Comparison of ENCODE assay signal across 23 cellular contexts in the genomic region with DNA sequence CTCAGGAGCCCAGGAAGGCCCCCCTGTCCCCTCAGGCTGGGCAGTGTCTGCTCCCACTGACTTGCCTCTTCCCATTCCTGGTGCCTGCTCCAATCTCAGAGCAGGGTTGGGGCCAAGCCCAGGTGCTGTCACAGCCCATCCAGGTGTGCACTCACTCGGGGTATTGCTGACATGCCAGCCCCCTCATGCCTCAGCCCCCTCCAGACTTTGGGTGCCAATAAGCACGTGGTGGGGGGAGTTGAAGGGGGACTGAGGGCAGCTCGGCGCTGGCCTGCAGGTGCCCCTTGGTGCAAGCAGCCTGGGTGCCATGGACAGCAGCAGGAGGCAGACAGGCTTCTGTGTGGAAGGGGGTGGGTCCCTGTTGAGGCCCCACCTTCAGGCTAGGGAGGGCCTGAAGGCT. TPM values are rescaled to one million over a fixed set of nuclear protein-coding genes. Genes with fewer than 3 reads are reported as not detected.
DNase-seq lines count a peak whose midpoint lies in the region; ATAC-seq, FAIRE-seq and TF ChIP-seq lines count a peak whose summit lies in the region.
"Had no signal": no experiment of that assay in that cellular context is flagged by ENCODE, and none has a peak within 500 bp of the region (broad histone marks: within the 10 kb centered on the region; RNA-seq: fewer than 3 reads in every experiment).

No MANE protein-coding gene starts in this region.

- POLR2A ChIA-PET in H1 (lab: Charles Lee; ENCODE audit: partially characterized antibody) = interaction anchor here (0.6 kb wide), 2 partner anchors 215 to 1364 kb away, joined by 3 to 5 read pairs; no protein-coding TSS in a partner anchor
- POLR2A ChIA-PET in HepG2 (lab: Yijun Ruan, JAX) = no interaction called here

- H3K23ac ChIP-seq in H1 (ENCODE audit: insufficient read length) (no peak overlapping the region), neuronal stem cell (ENCODE audit: low read depth, low read length, poor library complexity) (peak overlapping the region; percentile 35)

- H3K14ac ChIP-seq in H1 (ENCODE audit: insufficient read length) = no peak overlapping the region
- no peak overlapping the region for H3K14ac ChIP-seq in neuronal stem cell (ENCODE audit: low read length)

- H3K27ac ChIP-seq in H1 (ENCODE audit: low read depth, low read length) = no peak overlapping the region
- H3K27ac ChIP-seq in HepG2 (ENCODE audit: extremely low read length, insufficient read depth, low read length) = no peak overlapping the region
- H3K27ac ChIP-seq in neuronal stem cell (replicated peaks; ENCODE audit: low read length) = no peak overlapping the region
- H3K27ac ChIP-seq: A549, GM23248 had no signal

- peak; percentile 30; the same call in 2 of the 3 replicates for ATAC-seq in HepG2
- ATAC-seq in stimulated activated effector memory CD8-positive, alpha-beta T cell treated with anti-CD3 and anti-CD28 coated beads, Interleukin-12 subunit alpha, Interleukin-12 subunit beta, amount 100 ng/mL, for 72 hours = peak; percentile 40
- ATAC-seq in mucosa of descending colon = no peak
- ATAC-seq: A549 had no signal

- H3K79me1 ChIP-seq in H1 (ENCODE audit: low read depth, low read length) (no peaks in the 10 kb centered on the region), neuronal stem cell (ENCODE audit: low read depth, low read length) (no peaks in the 10 kb centered on the region)

- no peaks in the 10 kb centered on the region for H3K9me3 Mint-ChIP-seq in stimulated activated effector memory CD8-positive, alpha-beta T cell treated with anti-CD3 and anti-CD28 coated beads, Interleukin-12 subunit alpha, Interleukin-12 subunit beta, amount 100 ng/mL, for 72 hours
- H3K9me3 Mint-ChIP-seq: CD4-positive, alpha-beta memory T cell; H9 had no signal

- no peak overlapping the region for H3K4ac ChIP-seq in H1 (replicated peaks; ENCODE audit: insufficient read length, low read depth, low read length)
- H3K4ac ChIP-seq in neuronal stem cell (ENCODE audit: low read length) = no peak overlapping the region

- H4K5ac ChIP-seq in H1 (ENCODE audit: insufficient read length, low read depth, low read length) = no peak overlapping the region

- in situ Hi-C loops in HepG2 (cut with HindIII; ENCODE audit: extremely low pct_ligation_motif_present, low pct_unique_long_range_greater_than_20kb) = no loop called here

- DNase-seq in H1 (ENCODE audit: low read depth in 1 of 2, low spot score in 2 of 2) = no peak
- DNase-seq in HepG2 (ENCODE audit: low spot score) = no peak
- DNase-seq in neuronal stem cell (ENCODE audit: low spot score) = no peak
- no peak for DNase-seq in stimulated activated effector memory CD8-positive, alpha-beta T cell treated with anti-CD3 and anti-CD28 coated beads, Interleukin-12 subunit alpha, Interleukin-12 subunit beta, amount 100 ng/mL, for 72 hours (ENCODE audit: low spot score in 2 of 2)
- DNase-seq in Ammon's horn (ENCODE audit: low spot score) = no peak
- no peak for DNase-seq in foreskin melanocyte
- DNase-seq in mucosa of descending colon = no peak
- DNase-seq: 8988T; ACHN; AML-193; C1 segment of cervical spinal cord; Calu3; CD4-positive, alpha-beta memory T cell; COR-L47; DMS53; DMS79 treated with DMSO at 0.1 percent for 48 hours; GF-D8; GM23248; H9 had no signal

- no peak overlapping the region for H3K18ac ChIP-seq in H1 (ENCODE audit: extremely low read depth, low read length)
- H3K18ac ChIP-seq in neuronal stem cell (ENCODE audit: low read length) = peak overlapping the region; percentile 78

- H2AK5ac ChIP-seq in H1 (ENCODE audit: low read depth, low read length) (no peak overlapping the region), neuronal stem cell (ENCODE audit: low read depth, low read length) (peak overlapping the region; percentile 75)

- TF ChIP-seq RAD21 in H1 (IDR thresholded peaks at IDR 0.05 in 1 of 2, conservative IDR thresholded peaks at IDR 0.05 in 1 of 2; ENCODE audit: low read depth in 2 of 2, low read length in 2 of 2) (no peak), HepG2 (CRISPR knock-in tag; IDR thresholded peaks at IDR 0.05) (no peak)

- no peak overlapping the region for H4K91ac ChIP-seq in H1 (replicated peaks; ENCODE audit: insufficient read length, low read length)
- no peak overlapping the region for H4K91ac ChIP-seq in neuronal stem cell (ENCODE audit: low read depth, low read length, poor library complexity)

- BruUV-seq in HepG2 (replicated peaks; lab: Mats Ljungman, UMichigan) = no TSS peak

- no peaks in the 10 kb centered on the region for H3K36me3 Mint-ChIP-seq in stimulated activated effector memory CD8-positive, alpha-beta T cell treated with anti-CD3 and anti-CD28 coated beads, Interleukin-12 subunit alpha, Interleukin-12 subunit beta, amount 100 ng/mL, for 72 hours
- H3K36me3 Mint-ChIP-seq: CD4-positive, alpha-beta memory T cell had no signal

- intact Hi-C loops in HepG2 (cut with micrococcal nuclease; ENCODE audit: unreplicated experiment) = no loop called here
- intact Hi-C loops in mucosa of descending colon (cut with DNase I, micrococcal nuclease) = no loop called here

- H4K8ac ChIP-seq in H1 (ENCODE audit: extremely low read depth, insufficient read depth, low read length) (peak overlapping the region; percentile 25; the same call in 1 of the 2 replicates), neuronal stem cell (ENCODE audit: low read depth, low read length) (peak overlapping the region; percentile 65)

- H3K23me2 ChIP-seq in H1 (ENCODE audit: low read depth, low read length) = no peaks in the 10 kb centered on the region

- H3K4me1 ChIP-seq in H1 (replicated peaks in 1 of 4; ENCODE audit: control insufficient read depth in 3 of 4, insufficient read depth in 4 of 4, low read length in 3 of 4) (no peaks in the 10 kb centered on the region), HepG2 (ENCODE audit: insufficient read depth, low read length) (peaks cover 8% of the 10 kb centered on the region), neuronal stem cell (ENCODE audit: control insufficient read depth in 2 of 2, insufficient read depth in 1 of 2, low read depth in 1 of 2, low read length in 2 of 2) (no peaks in the 10 kb centered on the region), mucosa of descending colon (ENCODE audit: low read depth) (no peaks in the 10 kb centered on the region)
- H3K4me1 ChIP-seq: A549 had no signal

- CTCF ChIA-PET in H1 (lab: Charles Lee; ENCODE audit: partially characterized antibody) (interaction anchor here (0.9 to 1.1 kb wide), 3 partner anchors 10 to 345 kb away, joined by 3 read pairs; no protein-coding TSS in a partner anchor), HepG2 (lab: Yijun Ruan, JAX; ENCODE audit: low intra/inter-chr PET ratio, low total read pairs) (no interaction called here)

- H2BK12ac ChIP-seq in H1 (ENCODE audit: low read depth, low read length) (no peak overlapping the region), neuronal stem cell (ENCODE audit: low read length) (peak overlapping the region; percentile 12)

- no peak overlapping the region for H2BK15ac ChIP-seq in H1 (ENCODE audit: low read length)
- H2BK15ac ChIP-seq in neuronal stem cell (ENCODE audit: low read length) = peak overlapping the region; percentile 49

- FAIRE-seq in H1 (lab: Jason Lieb, UNC) (no peak), HepG2 (lab: Jason Lieb, UNC) (no peak)
- FAIRE-seq: A549, GM12892 had no signal

- H4K20me1 ChIP-seq in H1 (replicated peaks in 1 of 2; ENCODE audit: control insufficient read depth in 1 of 2, insufficient read depth in 2 of 2, low read length in 2 of 2) (no peaks in the 10 kb centered on the region), HepG2 (ENCODE audit: insufficient read depth, low read length) (no peaks in the 10 kb centered on the region)

- H3K4me1 Mint-ChIP-seq in stimulated activated effector memory CD8-positive, alpha-beta T cell treated with anti-CD3 and anti-CD28 coated beads, Interleukin-12 subunit alpha, Interleukin-12 subunit beta, amount 100 ng/mL, for 72 hours = no peaks in the 10 kb centered on the region
- H3K4me1 Mint-ChIP-seq: CD4-positive, alpha-beta memory T cell; H9 had no signal

- H3K9ac ChIP-seq in H1 (replicated peaks in 1 of 4; ENCODE audit: extremely low read depth in 1 of 4, low read depth in 3 of 4, low read length in 3 of 4) (no peak overlapping the region), HepG2 (ENCODE audit: insufficient read depth, low read depth, low read length) (no peak overlapping the region), neuronal stem cell (ENCODE audit: low read depth, low read length, poor library complexity) (peak overlapping the region; percentile 44)
- H3K9ac ChIP-seq: GM23248 had no signal

- H3K4me3 ChIP-seq in H1 (ENCODE audit: extremely low read depth in 1 of 4, insufficient read depth in 2 of 4, low read depth in 3 of 4, low read length in 4 of 4) = no peak overlapping the region
- H3K4me3 ChIP-seq in HepG2 (replicated peaks in 1 of 3; ENCODE audit: insufficient read depth in 1 of 3, low read depth in 2 of 3, low read length in 3 of 3) = no peak overlapping the region
- no peak overlapping the region for H3K4me3 ChIP-seq in neuronal stem cell (ENCODE audit: low read length in 2 of 2)
- no peak overlapping the region for H3K4me3 ChIP-seq in mucosa of descending colon
- H3K4me3 ChIP-seq: A549, GM23248 had no signal

- H2BK5ac ChIP-seq in H1 (ENCODE audit: low read depth, low read length) (no peak overlapping the region), neuronal stem cell (ENCODE audit: low read length) (peak overlapping the region; percentile 62)

- H2BK120ac ChIP-seq in H1 (replicated peaks; ENCODE audit: low read depth, low read length) = no peak overlapping the region
- H2BK120ac ChIP-seq in neuronal stem cell (ENCODE audit: low read depth, low read length) = peak overlapping the region; percentile 44

- no peaks in the 10 kb centered on the region for H3K79me2 ChIP-seq in H1 (ENCODE audit: control insufficient read depth in 1 of 2, insufficient read depth in 2 of 2, low read length in 2 of 2)
- no peaks in the 10 kb centered on the region for H3K79me2 ChIP-seq in HepG2 (ENCODE audit: insufficient read depth, low read length)

- WGBS in H1 (ENCODE audit: extremely low coverage in 1 of 2, insufficient coverage in 1 of 2, insufficient read length in 1 of 2, insufficient replicate concordance in 2 of 2, low coverage in 1 of 2, low lambda C conversion rate in 2 of 2, missing lambda C conversion rate in 1 of 2), 2 experiments = 87% methylated on average over 3 of the region's 4 CpGs; no CpG with 5 or more reads in 1 of the 2 experiments
- 50% methylated on average over 2 of the region's 4 CpGs for WGBS in HepG2 (ENCODE audit: low lambda C conversion rate)
- WGBS in neuronal stem cell (ENCODE audit: extremely low coverage in 2 of 2, insufficient read length in 2 of 2, insufficient replicate concordance in 1 of 2), 2 donors = no CpG with 5 or more reads among the region's 4 CpGs

- H3K36me3 ChIP-seq in H1 (ENCODE audit: control insufficient read depth in 2 of 4, insufficient read depth in 4 of 4, low read length in 3 of 4) (no peaks in the 10 kb centered on the region), HepG2 (replicated peaks in 1 of 2; ENCODE audit: control insufficient read depth in 1 of 2, insufficient read depth in 2 of 2, low read length in 2 of 2) (no peaks in the 10 kb centered on the region), neuronal stem cell (replicated peaks in 1 of 2; ENCODE audit: control insufficient read depth in 2 of 2, insufficient read depth in 2 of 2, low read length in 2 of 2) (no peaks in the 10 kb centered on the region), mucosa of descending colon (ENCODE audit: low read depth) (no peaks in the 10 kb centered on the region)

- H2AFZ ChIP-seq in H1 (ENCODE audit: low read length) (0 out of 2 replicates have a peak overlapping the region, but pooled peaks have one; percentile 64), HepG2 (ENCODE audit: low read length) (no peak overlapping the region), neuronal stem cell (ENCODE audit: low read length) (no peak overlapping the region)
- H2AFZ ChIP-seq: GM23248 had no signal

- TF ChIP-seq EP300 in H1 (IDR thresholded peaks at IDR 0.05; ENCODE audit: borderline replicate concordance in 1 of 2, low read depth in 2 of 2, low read length in 2 of 2) (no peak), HepG2 (IDR thresholded peaks at IDR 0.05; ENCODE audit: low read depth in 2 of 2, low read length in 2 of 2) (no peak), HepG2 (CRISPR knock-in tag; IDR thresholded peaks at IDR 0.05; ENCODE audit: borderline replicate concordance) (no peak)

- H3K9me3 ChIP-seq in H1 (ENCODE audit: insufficient read depth in 2 of 2, low read depth in 1 of 2, low read length in 1 of 2) (no peaks in the 10 kb centered on the region), HepG2 (ENCODE audit: low read length) (no peaks in the 10 kb centered on the region), neuronal stem cell (replicated peaks in 1 of 2; ENCODE audit: control insufficient read depth in 2 of 2, insufficient read depth in 1 of 2, low read depth in 1 of 2, low read length in 2 of 2) (no peaks in the 10 kb centered on the region), mucosa of descending colon (no peaks in the 10 kb centered on the region)
- H3K9me3 ChIP-seq: A549 had no signal

- H3K4me2 ChIP-seq in H1 (ENCODE audit: insufficient read depth in 1 of 2, low read depth in 2 of 2, low read length in 2 of 2) (no peak overlapping the region), HepG2 (ENCODE audit: low read depth, low read length) (no peak overlapping the region), neuronal stem cell (ENCODE audit: insufficient read depth, low read length, poor library complexity, severe bottlenecking) (no peak overlapping the region)
- H3K4me2 ChIP-seq: A549 had no signal

- H3K4me3 Mint-ChIP-seq in stimulated activated effector memory CD8-positive, alpha-beta T cell treated with anti-CD3 and anti-CD28 coated beads, Interleukin-12 subunit alpha, Interleukin-12 subunit beta, amount 100 ng/mL, for 72 hours = no peak overlapping the region
- H3K4me3 Mint-ChIP-seq: CD4-positive, alpha-beta memory T cell; H9 had no signal

- no peak overlapping the region for H3K27ac Mint-ChIP-seq in stimulated activated effector memory CD8-positive, alpha-beta T cell treated with anti-CD3 and anti-CD28 coated beads, Interleukin-12 subunit alpha, Interleukin-12 subunit beta, amount 100 ng/mL, for 72 hours
- H3K27ac Mint-ChIP-seq: CD4-positive, alpha-beta memory T cell had no signal

- H2BK20ac ChIP-seq in H1 (ENCODE audit: low read length) = no peak overlapping the region

- no peak for TF ChIP-seq POLR2A in H1 (IDR thresholded peaks at IDR 0.05; ENCODE audit: control extremely low read depth in 1 of 2, low read depth in 2 of 2, low read length in 2 of 2)
- TF ChIP-seq POLR2A in HepG2 (IDR thresholded peaks at IDR 0.05; ENCODE audit: insufficient read depth in 1 of 2, low read depth in 2 of 2, low read length in 2 of 2) = no peak

- TF ChIP-seq CTCF in H1 (IDR thresholded peaks at IDR 0.05; ENCODE audit: control extremely low read depth in 1 of 3, insufficient read depth in 1 of 3, low read depth in 1 of 3, low read length in 3 of 3) (no peak), HepG2 (CRISPR knock-in tag; IDR thresholded peaks at IDR 0.05) (no peak), mucosa of descending colon (IDR thresholded peaks at IDR 0.05) (no peak)

- H3K27me3 ChIP-seq in H1 (replicated peaks in 1 of 4; ENCODE audit: control insufficient read depth in 3 of 4, extremely low read depth in 1 of 4, insufficient read depth in 3 of 4, low read length in 3 of 4) = no peaks in the 10 kb centered on the region
- no peaks in the 10 kb centered on the region for H3K27me3 ChIP-seq in HepG2 (ENCODE audit: control insufficient read depth in 1 of 2, insufficient read depth in 2 of 2, low read length in 2 of 2)
- no peaks in the 10 kb centered on the region for H3K27me3 ChIP-seq in neuronal stem cell (ENCODE audit: control insufficient read depth in 3 of 3, insufficient read depth in 3 of 3, low read depth in 1 of 3, low read length in 3 of 3)

- H3K56ac ChIP-seq in H1 (replicated peaks; ENCODE audit: insufficient read length, low read depth, low read length) = no peak overlapping the region

RNA-seq across cellular contexts. Expression of gene NAA11, which starts 28.4 kb away (rescaled TPM):
- total RNA-seq in H1 (2021; fragmentation: NEBNext Ultra II Directional; extraction: Animal tissue kit (Norgen Biotek cat#: 25700)) = not detected in 2 replicates
- polyA plus RNA-seq in H1 (2011; rRNA removed) (not detected in 2 replicates), HepG2 (2011; rRNA removed) (not detected in 2 replicates)
- polyA plus RNA-seq in H1 (2011; cell fraction: cytosol; rRNA removed) = not detected
- not detected for polyA plus RNA-seq in H1 (2011; cell fraction: nucleus; rRNA removed)
- polyA plus RNA-seq in H1 (2012, experiment 1 of 2) = not detected in 4 replicates
- not detected for polyA plus RNA-seq in H1 (2012, experiment 2 of 2)
- polyA plus RNA-seq in H1 (2013, experiment 1 of 2) = not detected
- polyA plus RNA-seq in H1 (2013, experiment 2 of 2) = not detected
- not detected in 2 replicates for polyA minus RNA-seq in H1 (2011; rRNA and poly(A)+ RNA removed)
- not detected for polyA minus RNA-seq in H1 (2011; cell fraction: cytosol; rRNA and poly(A)+ RNA removed)
- not detected for polyA minus RNA-seq in H1 (2011; cell fraction: nucleus; rRNA and poly(A)+ RNA removed)
- total RNA-seq in HepG2 (2016; rRNA removed; fragmentation: Illumina TruSeq; extraction: Trizol) (not detected in 2 replicates), mucosa of descending colon (not detected)
- not detected in 2 replicates for total RNA-seq in HepG2 (2016; cell fraction: cytosol; rRNA removed; fragmentation: Illumina TruSeq; extraction: Trizol; ENCODE audit: low read depth)
- not detected in 2 replicates for total RNA-seq in HepG2 (2016; cell fraction: insoluble cytoplasmic fraction; rRNA removed; fragmentation: Illumina TruSeq; extraction: Trizol)
- not detected in 2 replicates for total RNA-seq in HepG2 (2016; cell fraction: membrane; rRNA removed; fragmentation: Illumina TruSeq; extraction: Trizol)
- not detected in 2 replicates for total RNA-seq in HepG2 (2016; cell fraction: nucleus; rRNA removed; fragmentation: Illumina TruSeq; extraction: Trizol)
- not detected in 2 replicates for polyA plus RNA-seq in HepG2 (2011; cell fraction: cytosol; rRNA removed)
- not detected in 2 replicates for polyA plus RNA-seq in HepG2 (2011; cell fraction: nucleus; rRNA removed)
- not detected in 2 replicates for polyA plus RNA-seq in HepG2 (2012)
- not detected in 2 replicates for polyA plus RNA-seq in HepG2 (2016; cell fraction: cytosol; fragmentation: Illumina TruSeq; extraction: Trizol; ENCODE audit: low read depth)
- polyA plus RNA-seq in HepG2 (2016; cell fraction: insoluble cytoplasmic fraction; fragmentation: Illumina TruSeq; extraction: Trizol; ENCODE audit: low read depth) = not detected in 2 replicates
- polyA plus RNA-seq in HepG2 (2016; cell fraction: membrane; fragmentation: Illumina TruSeq; extraction: Trizol; ENCODE audit: low read depth) = not detected in 2 replicates
- polyA plus RNA-seq in HepG2 (2016; cell fraction: nucleus; fragmentation: Illumina TruSeq; extraction: Trizol; ENCODE audit: insufficient read depth, low read depth) = not detected in 2 replicates
- 0.06 and 0.16 TPM in 2 replicates for polyA minus RNA-seq in HepG2 (2011; rRNA and poly(A)+ RNA removed; ENCODE audit: low replicate concordance)
- polyA minus RNA-seq in HepG2 (2011; cell fraction: cytosol; rRNA and poly(A)+ RNA removed) = not detected in 2 replicates
- polyA minus RNA-seq in HepG2 (2011; cell fraction: nucleus; rRNA and poly(A)+ RNA removed) = not detected in 2 replicates
- polyA plus RNA-seq in neuronal stem cell (2013, experiment 1 of 2) = not detected
- not detected for polyA plus RNA-seq in neuronal stem cell (2013, experiment 2 of 2)
- total RNA-seq: Calu3; CD4-positive, alpha-beta memory T cell; G401; GM23248; H9 had no signal
- polyA plus RNA-seq: A549; BJ; CD4-positive, alpha-beta memory T cell; GM23248 had no signal
